ENCODE assay signal across 3 cellular contexts in genomic region chr1:76822961-76823360, GRCh38. TPM values are rescaled to one million over a fixed set of nuclear protein-coding genes. Genes with fewer than 3 reads are reported as not detected.
"Had no signal": no experiment of that assay in that cellular context is flagged by ENCODE, and none has a peak within 500 bp of the region (broad histone marks: within the 10 kb centered on the region; RNA-seq: fewer than 3 reads in every experiment).

No MANE protein-coding gene starts in this region.

RNA-seq across cellular contexts. Expression of gene ST6GALNAC5, which starts 44.3 kb away (rescaled TPM):
- total RNA-seq: HepG2, HT-29 had no signal
- polyA plus RNA-seq: HepG2, IgD-negative memory B cell had no signal
